In genomic region chr7:49579408-49579807, GRCh38 we compare ENCODE assay signal across 1 cellular context.
TF ChIP-seq lines count a peak whose summit lies in the region.

No MANE protein-coding gene starts in this region.

TF ChIP-seq in H1, 55 proteins besides CTCF, POLR2A, EP300 and RAD21:
- TF ChIP-seq SUZ12 (IDR thresholded peaks at IDR 0.05; ENCODE audit: low read length) (no peak), MAFK (IDR thresholded peaks at IDR 0.05; ENCODE audit: low read depth, low read length) (no peak), RBBP5 (IDR thresholded peaks at IDR 0.05; ENCODE audit: borderline replicate concordance, low read depth, low read length) (no peak), FOSL1 (IDR thresholded peaks at IDR 0.05; ENCODE audit: insufficient read depth, low read depth, low read length) (no peak), SIRT6 (IDR thresholded peaks at IDR 0.05; ENCODE audit: low read length) (no peak), TEAD4 (IDR thresholded peaks at IDR 0.05; ENCODE audit: low read depth, low read length) (no peak), CHD1 (IDR thresholded peaks at IDR 0.05; ENCODE audit: low read depth, low read length) (no peak)
